Comparison of ENCODE assay signal across 10 cellular contexts in genomic region chr4:56871357-56871993, GRCh38. TPM values are rescaled to one million over a fixed set of nuclear protein-coding genes. Genes with fewer than 3 reads are reported as not detected.
DNase-seq lines count a peak whose midpoint lies in the region; ATAC-seq and TF ChIP-seq lines count a peak whose summit lies in the region.
"Had no signal": no experiment of that assay in that cellular context is flagged by ENCODE, and none has a peak within 500 bp of the region (broad histone marks: within the 10 kb centered on the region; RNA-seq: fewer than 3 reads in every experiment).

No MANE protein-coding gene starts in this region.

- H3K27ac ChIP-seq in RWPE1 = no peak overlapping the region
- H3K27ac ChIP-seq: spleen, transverse colon had no signal

- no peaks in the 10 kb centered on the region for H3K9me3 ChIP-seq in skeletal muscle satellite cell (replicated peaks; ENCODE audit: low read length)
- H3K9me3 ChIP-seq: spleen, transverse colon had no signal

- DNase-seq in NCI-H2171 treated with DMSO at 0.1 percent for 48 hours (lab: John Stamatoyannopoulos, UW) = peak; percentile 59
- no peak for DNase-seq in NCI-H2171 (lab: John Stamatoyannopoulos, UW)
- peak; percentile 39 for DNase-seq in NCI-H774 (lab: John Stamatoyannopoulos, UW)
- DNase-seq in foreskin fibroblast = peak in 1 of 2 donors; percentile 44
- no peak for DNase-seq in RWPE1 (ENCODE audit: low spot score)
- DNase-seq: spleen, transverse colon had no signal

- H3K9ac ChIP-seq in skeletal muscle satellite cell (ENCODE audit: low read depth, low read length) = no peak overlapping the region

- ATAC-seq in HG02642 (IDR thresholded peaks at IDR 0.05; ENCODE audit: poor library complexity, unreplicated experiment) (no peak), GM19467 (IDR thresholded peaks at IDR 0.05; ENCODE audit: unreplicated experiment) (no peak)

- POLR2A ChIA-PET in RWPE1 (lab: Yijun Ruan, JAX; ENCODE audit: low non-redundant PET) = no interaction called here

- TF ChIP-seq CTCF in foreskin fibroblast (IDR thresholded peaks at IDR 0.05; ENCODE audit: low read depth, low read length) (no peak), RWPE1 (conservative IDR thresholded peaks at IDR 0.05; ENCODE audit: low read depth) (no peak)

- H3K4me2 ChIP-seq in skeletal muscle satellite cell (ENCODE audit: low read length) = peak overlapping the region; percentile 32

- H3K4me3 ChIP-seq in foreskin fibroblast (ENCODE audit: low read depth in 1 of 2, low read length in 2 of 2) (peak overlapping the region; percentile 3 to 42), skeletal muscle satellite cell (ENCODE audit: low read length) (no peak overlapping the region)
- H3K4me3 ChIP-seq: transverse colon had no signal

- CTCF ChIA-PET in RWPE1 (lab: Yijun Ruan, JAX) = no interaction called here

- H3K27me3 ChIP-seq in skeletal muscle satellite cell (ENCODE audit: control insufficient read depth, insufficient read depth, low read length) = no peaks in the 10 kb centered on the region
- H3K27me3 ChIP-seq: spleen, transverse colon had no signal

- H3K36me3 ChIP-seq in skeletal muscle satellite cell (ENCODE audit: insufficient read depth, low read length) = no peaks in the 10 kb centered on the region
- H3K36me3 ChIP-seq: spleen, transverse colon had no signal

- peaks cover 3% of the 10 kb centered on the region for H3K4me1 ChIP-seq in skeletal muscle satellite cell (ENCODE audit: control insufficient read depth, insufficient read depth, low read length)
- H3K4me1 ChIP-seq: transverse colon had no signal

RNA-seq across cellular contexts. Expression of gene REST, which starts 36.2 kb away (rescaled TPM):
- 28.6 and 36.0 TPM in 2 replicates for total RNA-seq in skeletal muscle satellite cell (2012; rRNA removed)

RNA-seq across cellular contexts. Expression of gene SPINK2, which starts 50.0 kb away (rescaled TPM):
- total RNA-seq in skeletal muscle satellite cell (2012; rRNA removed) = not detected in 2 replicates

Comparison
In these comparisons a context has a peak if more than half of its experiments do, and no peak if none do; other contexts are left out.
1. DNase-seq: peak in NCI-H2171 treated with DMSO at 0.1 percent for 48 hours (single experiment) and NCI-H774 (single experiment); none in NCI-H2171 (single experiment) and RWPE1 (single experiment).